12 cellular contexts compared by ENCODE assay signal in the genomic region with DNA sequence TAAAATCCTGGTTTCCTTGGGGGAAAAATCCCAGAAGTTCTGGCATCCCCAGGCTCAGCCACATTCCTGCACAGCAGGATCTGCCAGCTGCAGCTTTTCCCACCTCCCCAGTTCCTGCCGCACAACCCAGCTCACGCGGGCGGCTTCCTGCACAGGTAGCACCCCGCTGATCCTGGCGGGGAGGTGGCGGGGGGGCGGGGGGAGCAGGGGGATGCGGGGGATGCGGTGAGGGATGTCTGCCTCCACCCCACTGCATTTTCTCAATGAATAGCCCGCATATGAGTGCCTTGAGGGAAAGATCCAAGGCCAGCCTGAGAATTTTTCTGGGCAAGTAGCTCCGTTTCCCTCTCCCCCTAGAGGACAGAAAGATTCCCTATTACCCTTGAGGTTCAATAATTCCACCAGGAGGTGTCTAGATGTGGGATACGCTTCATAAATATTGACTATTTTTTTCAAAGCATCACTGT. TPM values are rescaled to one million over a fixed set of nuclear protein-coding genes. Genes with fewer than 3 reads are reported as not detected.
DNase-seq lines count a peak whose midpoint lies in the region; ATAC-seq and TF ChIP-seq lines count a peak whose summit lies in the region.
"Had no signal": no experiment of that assay in that cellular context is flagged by ENCODE, and none has a peak within 500 bp of the region (broad histone marks: within the 10 kb centered on the region; RNA-seq: fewer than 3 reads in every experiment).

No MANE protein-coding gene starts in this region.

- CTCF ChIA-PET in Caco-2 (lab: Charles Lee) (interaction anchor here (0.6 to 1.5 kb wide), 9 partner anchors 12 to 551 kb away, joined by 3 to 7 read pairs (median 4); no protein-coding TSS in a partner anchor), PC-3 (lab: Charles Lee) (interaction anchor here (0.6 to 0.8 kb wide), 3 partner anchors 37 to 101 kb away, joined by 3 to 5 read pairs (median 5); no protein-coding TSS in a partner anchor)

- H3K27me3 ChIP-seq in Caco-2 (replicated peaks; ENCODE audit: control insufficient read depth, insufficient read depth, low read length) (no peaks in the 10 kb centered on the region), PC-3 (ENCODE audit: low read length) (no peaks in the 10 kb centered on the region)
- H3K27me3 ChIP-seq: SJCRH30 had no signal

- intact Hi-C loops in Caco-2 (cut with micrococcal nuclease; ENCODE audit: unreplicated experiment), result no loop called here
- intact Hi-C loops in PC-3 (cut with micrococcal nuclease), result loop anchor here (5.0 kb wide), 1 partner anchor 140 kb away; no protein-coding TSS in a partner anchor

- no peaks in the 10 kb centered on the region for H3K9me3 Mint-ChIP-seq in Caco-2 (ENCODE audit: unreplicated experiment)

- H3K4me1 Mint-ChIP-seq in Caco-2 (ENCODE audit: low read depth, unreplicated experiment), result no peaks in the 10 kb centered on the region

- BruUV-seq in Caco-2 (replicated peaks; lab: Mats Ljungman, UMichigan) (no TSS peak), PC-3 (replicated peaks; lab: Mats Ljungman, UMichigan) (no TSS peak)

- H3K4me1 ChIP-seq in Caco-2, result no peaks in the 10 kb centered on the region
- peaks cover 43% of the 10 kb centered on the region for H3K4me1 ChIP-seq in PC-3 (ENCODE audit: insufficient read depth, low read length)

- H3K9ac ChIP-seq in PC-3 (ENCODE audit: low read length), result peak overlapping the region; percentile 70

- peak overlapping the region; percentile 92 for H3K27ac ChIP-seq in PC-3 (ENCODE audit: low read length)
- H3K27ac ChIP-seq: SJCRH30 had no signal

- no peak overlapping the region for H3K27ac Mint-ChIP-seq in Caco-2 (ENCODE audit: unreplicated experiment)

- H3K4me3 Mint-ChIP-seq in Caco-2 (ENCODE audit: unreplicated experiment), result no peak overlapping the region

- TF ChIP-seq CTCF in Caco-2 (IDR thresholded peaks at IDR 0.05; ENCODE audit: insufficient read depth in 1 of 2, low read depth in 1 of 2, low read length in 1 of 2, severe bottlenecking in 1 of 2, unreplicated experiment in 1 of 2) (peak; percentile 12 to 29), PC-3 (conservative IDR thresholded peaks at IDR 0.05; ENCODE audit: low read depth, low read length) (peak; percentile 37; the same call in 1 of the 2 replicates), fibroblast of villous mesenchyme (IDR thresholded peaks at IDR 0.05; ENCODE audit: insufficient read depth, low read depth, low read length) (peak; percentile 38)

- peaks cover 3% of the 10 kb centered on the region for H3K27me3 Mint-ChIP-seq in Caco-2 (ENCODE audit: insufficient read depth, unreplicated experiment)

- H3K36me3 Mint-ChIP-seq in Caco-2 (ENCODE audit: insufficient read depth, unreplicated experiment), result no peaks in the 10 kb centered on the region

- no peak overlapping the region for H2AFZ ChIP-seq in PC-3 (ENCODE audit: low read length)

- no peaks in the 10 kb centered on the region for H3K36me3 ChIP-seq in Caco-2 (ENCODE audit: control insufficient read depth, insufficient read depth, low read length)
- no peaks in the 10 kb centered on the region for H3K36me3 ChIP-seq in PC-3 (ENCODE audit: low read depth, low read length)
- H3K36me3 ChIP-seq: SJCRH30 had no signal

- no peaks in the 10 kb centered on the region for H3K9me2 ChIP-seq in PC-3 (replicated peaks; ENCODE audit: low read length)

- DNase-seq in Caco-2, result no peak
- DNase-seq in PC-3, result peak; percentile 45
- DNase-seq in fibroblast of villous mesenchyme (ENCODE audit: low read depth), result no peak
- DNase-seq in putamen (ENCODE audit: low spot score), result peak; percentile 40
- DNase-seq in activated effector memory CD4-positive, alpha-beta T cell treated with Interleukin-2 at 50 U/mL for 16 hours, result no peak
- no peak for DNase-seq in SIG-M5 (lab: John Stamatoyannopoulos, UW)
- no peak for DNase-seq in SW480 (ENCODE audit: low spot score)
- no peak for DNase-seq in AG08396 (ENCODE audit: low spot score)
- DNase-seq: activated CD4-positive, alpha-beta T cell treated with anti-CD3 and anti-CD28 coated beads, Interleukin-2, amount 50 U/mL, for 48 hours; NCI-H1436; stimulated activated CD4-positive, alpha-beta T cell treated with anti-CD3 and anti-CD28 coated beads, Interleukin-2, amount 100 ng/mL, for 24 hours had no signal

- H3K79me2 ChIP-seq in PC-3 (ENCODE audit: low read length), result no peaks in the 10 kb centered on the region

- H3K4me3 ChIP-seq in Caco-2 (ENCODE audit: low read depth, low read length) (no peak overlapping the region), PC-3 (ENCODE audit: low read length) (0 out of 2 replicates have a peak overlapping the region, but pooled peaks have one; percentile 26), fibroblast of villous mesenchyme (ENCODE audit: low read depth, low read length) (no peak overlapping the region)
- H3K4me3 ChIP-seq: SJCRH30 had no signal

- POLR2A ChIA-PET in Caco-2 (lab: Charles Lee) (no interaction called here), PC-3 (lab: Charles Lee; ENCODE audit: unreplicated experiment) (no interaction called here)

- H3K9me3 ChIP-seq in Caco-2 (no peaks in the 10 kb centered on the region), PC-3 (ENCODE audit: low read length) (no peaks in the 10 kb centered on the region)
- H3K9me3 ChIP-seq: SJCRH30 had no signal

- peak overlapping the region; percentile 85 for H3K4me2 ChIP-seq in PC-3 (ENCODE audit: low read length)

- ATAC-seq in PC-3, result no peak

- peaks cover 3% of the 10 kb centered on the region for H3F3A ChIP-seq in PC-3 (ENCODE audit: low read length, unreplicated experiment)

- no peaks in the 10 kb centered on the region for H4K20me1 ChIP-seq in PC-3 (ENCODE audit: low read length)

RNA-seq across cellular contexts. Expression of a gene that starts 21.1 kb away (rescaled TPM):
- total RNA-seq in Caco-2 (2022) (0.72 and 1.6 TPM in 2 replicates), PC-3 (2014; rRNA removed) (2.2 and 5.9 TPM in 2 replicates), fibroblast of villous mesenchyme (25.4 and 28.9 TPM in 2 replicates)

RNA-seq across cellular contexts. Expression of a gene that starts 40.2 kb away (rescaled TPM):
- total RNA-seq in Caco-2 (2022), result 76.5 and 93.1 TPM in 2 replicates
- total RNA-seq in PC-3 (2014; rRNA removed), result 26.5 and 35.9 TPM in 2 replicates
- total RNA-seq in fibroblast of villous mesenchyme, result 26.1 and 33.2 TPM in 2 replicates

Comparison
In these comparisons a context has a peak if more than half of its experiments do, and no peak if none do; other contexts are left out.
1. DNase-seq: peak in PC-3 (single experiment) and putamen (single experiment); none in Caco-2 (0 of 2), fibroblast of villous mesenchyme (single experiment), activated effector memory CD4-positive, alpha-beta T cell treated with Interleukin-2 at 50 U/mL for 16 hours (single experiment), SIG-M5 (single experiment), SW480 (single experiment) and AG08396 (single experiment).
2. Peak in every context shown above with its lines, with median percentiles within 50 percentile points of each other: CTCF ChIP-seq.